ENCODE assay signal across 1 cellular context in genomic region chr1:66533804-66534745, GRCh38.
TF ChIP-seq lines count a peak whose summit lies in the region.

Gene SGIP1 (plus strand): TSS chr1:66534153. CDS start chr1:66534359, 206 bp downstream.

TF ChIP-seq in liver, 16 proteins besides CTCF, POLR2A, EP300 and RAD21 (continued from another document):
- no peak for TF ChIP-seq HNF4A (conservative IDR thresholded peaks at IDR 0.05)
- TF ChIP-seq NR2F2 (IDR thresholded peaks at IDR 0.05) = no peak
- no peak for TF ChIP-seq EGR1 (IDR thresholded peaks at IDR 0.05; ENCODE audit: low read depth in 2 of 2)
- no peak for TF ChIP-seq ZBTB33 (IDR thresholded peaks at IDR 0.05)
- no peak for TF ChIP-seq SP1 (IDR thresholded peaks at IDR 0.05)
- no peak for TF ChIP-seq JUND (IDR thresholded peaks at IDR 0.05)
- TF ChIP-seq HNF4G (IDR thresholded peaks at IDR 0.05) = no peak
- no peak for TF ChIP-seq MAX (IDR thresholded peaks at IDR 0.05)
- TF ChIP-seq GABPA (IDR thresholded peaks at IDR 0.05 in 1 of 2, conservative IDR thresholded peaks at IDR 0.05 in 1 of 2) = no peak
- TF ChIP-seq FOXA2 (IDR thresholded peaks at IDR 0.05) = no peak
- TF ChIP-seq FOXA1 (IDR thresholded peaks at IDR 0.05) = no peak
- no peak for TF ChIP-seq RXRA (IDR thresholded peaks at IDR 0.05)
- TF ChIP-seq REST (IDR thresholded peaks at IDR 0.05) = no peak
- no peak for TF ChIP-seq TAF1 (conservative IDR thresholded peaks at IDR 0.05)
